Comparison of ENCODE assay signal across 14 cellular contexts in the genomic region with DNA sequence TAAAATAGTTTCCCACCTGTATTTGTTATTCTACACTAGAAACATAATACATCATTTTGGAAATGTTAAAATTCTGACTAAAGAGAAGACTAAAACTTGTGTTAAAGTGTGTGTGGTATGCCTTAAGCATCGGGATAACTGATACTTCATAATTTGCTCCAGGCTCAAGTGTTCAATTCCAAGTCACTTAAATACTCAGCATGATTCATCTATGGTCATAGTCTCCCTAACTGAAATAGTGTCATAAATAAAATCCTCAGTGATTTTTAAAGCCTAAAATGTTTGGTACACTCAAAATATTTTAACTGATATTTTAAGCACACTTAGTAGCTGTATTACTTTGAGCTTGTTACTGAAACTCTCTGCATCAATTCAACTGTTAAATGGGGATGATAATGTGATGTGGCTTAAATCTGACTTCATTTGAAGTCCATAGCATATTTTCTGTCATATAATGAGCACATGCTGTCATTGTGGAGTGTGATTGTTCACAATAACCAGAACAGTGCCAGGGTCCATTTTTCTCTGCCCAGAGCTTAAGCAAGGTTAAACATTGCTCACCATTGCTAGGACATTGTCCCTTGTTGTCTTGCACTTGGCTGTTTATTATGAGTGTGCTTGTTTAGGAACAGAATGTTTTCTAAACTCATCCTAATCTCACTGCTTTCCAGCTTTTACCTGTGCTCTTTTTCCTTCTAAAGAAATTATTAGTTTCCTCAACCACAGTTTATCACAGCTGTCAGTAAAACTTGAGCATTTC.
DNase-seq lines count a peak whose midpoint lies in the region; ATAC-seq and TF ChIP-seq lines count a peak whose summit lies in the region.
"Had no signal": no experiment of that assay in that cellular context is flagged by ENCODE, and none has a peak within 500 bp of the region (broad histone marks: within the 10 kb centered on the region; RNA-seq: fewer than 3 reads in every experiment).

No MANE protein-coding gene starts in this region.

- peaks cover 34% of the 10 kb centered on the region for H3K4me1 Mint-ChIP-seq in stimulated activated naive CD8-positive, alpha-beta T cell treated with anti-CD3 and anti-CD28 coated beads, Interleukin-15, Interleukin-2, amounts not matched to agents 100 ng/mL and 50 ng/mL, for 24 hours (ENCODE audit: low read depth)

- no peaks in the 10 kb centered on the region for H3K9me3 Mint-ChIP-seq in stimulated activated naive CD8-positive, alpha-beta T cell treated with anti-CD3 and anti-CD28 coated beads, Interleukin-15, Interleukin-2, amounts not matched to agents 100 ng/mL and 50 ng/mL, for 24 hours
- H3K9me3 Mint-ChIP-seq: naive B cell had no signal

- no peaks in the 10 kb centered on the region for H3K36me3 ChIP-seq in parathyroid adenoma (ENCODE audit: control insufficient read depth, insufficient read depth, low read length)
- H3K36me3 ChIP-seq in aorta (ENCODE audit: control insufficient read depth in 1 of 2, insufficient read depth in 2 of 2, low read length in 1 of 2): peaks cover 4 to 7% of the 10 kb centered on the region in 2 donors
- H3K36me3 ChIP-seq in MM.1S (replicated peaks; ENCODE audit: insufficient read depth, low read length): no peaks in the 10 kb centered on the region

- no peak for ATAC-seq in stimulated activated naive CD8-positive, alpha-beta T cell treated with anti-CD3 and anti-CD28 coated beads, Interleukin-15, Interleukin-2, amounts not matched to agents 100 U/mL and 50 U/mL, for 24 hours
- ATAC-seq in aorta (ENCODE audit: low FRiP score): no peak
- ATAC-seq in HG03097 (IDR thresholded peaks at IDR 0.05; ENCODE audit: low FRiP score, unreplicated experiment): no peak
- no peak for ATAC-seq in GM19463 (IDR thresholded peaks at IDR 0.05; ENCODE audit: unreplicated experiment)

- H3K27ac ChIP-seq in parathyroid adenoma (peak overlapping the region; percentile 4), aorta (ENCODE audit: low read depth in 1 of 2, low read length in 2 of 2) (peak overlapping the region; percentile 14 to 44), MM.1S (ENCODE audit: low read length) (no peak overlapping the region)
- H3K27ac ChIP-seq: BLaER1, epithelial cell of prostate had no signal

- peaks cover 66% of the 10 kb centered on the region for H3K36me3 Mint-ChIP-seq in stimulated activated naive CD8-positive, alpha-beta T cell treated with anti-CD3 and anti-CD28 coated beads, Interleukin-15, Interleukin-2, amounts not matched to agents 100 ng/mL and 50 ng/mL, for 24 hours (ENCODE audit: low read depth)

- H3F3A ChIP-seq in MM.1S (ENCODE audit: insufficient read depth, low read length): no peaks in the 10 kb centered on the region

- H3K9me3 ChIP-seq in parathyroid adenoma (ENCODE audit: control insufficient read depth, low read length) (no peaks in the 10 kb centered on the region), aorta (ENCODE audit: control insufficient read depth, low read length) (no peaks in the 10 kb centered on the region), MM.1S (replicated peaks; ENCODE audit: insufficient read depth, low read length) (no peaks in the 10 kb centered on the region)
- H3K9me3 ChIP-seq: BLaER1 had no signal

- intact Hi-C loops in aorta (cut with DNase I): loop anchor here (5.0 kb wide), 2 partner anchors 35 to 50 kb away; no protein-coding TSS in a partner anchor

- no peaks in the 10 kb centered on the region for H3K27me3 Mint-ChIP-seq in stimulated activated naive CD8-positive, alpha-beta T cell treated with anti-CD3 and anti-CD28 coated beads, Interleukin-15, Interleukin-2, amounts not matched to agents 100 ng/mL and 50 ng/mL, for 24 hours
- H3K27me3 Mint-ChIP-seq: naive B cell had no signal

- H3K4me3 ChIP-seq in fibroblast of mammary gland (ENCODE audit: control insufficient read depth, low read depth, low read length) (no peak overlapping the region), parathyroid adenoma (ENCODE audit: low read depth, low read length) (no peak overlapping the region), aorta (ENCODE audit: low read length in 2 of 2) (no peak overlapping the region), MM.1S (ENCODE audit: low read length) (no peak overlapping the region)
- H3K4me3 ChIP-seq: BLaER1 had no signal

- H4K20me1 ChIP-seq in MM.1S (ENCODE audit: insufficient read depth, low read length): no peaks in the 10 kb centered on the region
- H4K20me1 ChIP-seq: BLaER1 had no signal

- H3K4me1 ChIP-seq in parathyroid adenoma (peaks cover 3% of the 10 kb centered on the region), aorta (ENCODE audit: control insufficient read depth in 1 of 2, insufficient read depth in 2 of 2, low read length in 2 of 2) (peaks cover 4 to 7% of the 10 kb centered on the region in 2 donors), MM.1S (ENCODE audit: low read length) (peaks cover 9% of the 10 kb centered on the region)

- H3K4me2 ChIP-seq in parathyroid adenoma (ENCODE audit: low read length): no peak overlapping the region
- H3K4me2 ChIP-seq in MM.1S (ENCODE audit: low read depth, low read length): no peak overlapping the region
- H3K4me2 ChIP-seq: BLaER1 had no signal

- no peak overlapping the region for H2AFZ ChIP-seq in parathyroid adenoma
- no peak overlapping the region for H2AFZ ChIP-seq in MM.1S (ENCODE audit: low read length)

- H3K27ac Mint-ChIP-seq in stimulated activated naive CD8-positive, alpha-beta T cell treated with anti-CD3 and anti-CD28 coated beads, Interleukin-15, Interleukin-2, amounts not matched to agents 100 ng/mL and 50 ng/mL, for 24 hours: peak overlapping the region; percentile 75

- 14 to 20% methylated on average over 1 of the region's 1 CpG for WGBS in aorta, 2 donors

- H3K79me2 ChIP-seq in parathyroid adenoma: no peaks in the 10 kb centered on the region
- H3K79me2 ChIP-seq in MM.1S (ENCODE audit: low read length): no peaks in the 10 kb centered on the region

- H3K9me2 ChIP-seq in MM.1S (replicated peaks; ENCODE audit: insufficient read depth, low read length): no peaks in the 10 kb centered on the region

- no peak for DNase-seq in stimulated activated naive CD8-positive, alpha-beta T cell treated with anti-CD3 and anti-CD28 coated beads, Interleukin-15, Interleukin-2, amounts not matched to agents 100 U/mL and 50 U/mL, for 24 hours
- DNase-seq in fibroblast of mammary gland (ENCODE audit: low read depth) (peak; percentile 55), aorta (no peak), MM.1S (no peak)
- DNase-seq: activated T-cell treated with anti-CD3 and anti-CD28 coated beads, Interleukin-2, amount 50 U/mL, for 1 hour; caudate nucleus; naive B cell; NCI-H82 had no signal

- H3K4me3 Mint-ChIP-seq in stimulated activated naive CD8-positive, alpha-beta T cell treated with anti-CD3 and anti-CD28 coated beads, Interleukin-15, Interleukin-2, amounts not matched to agents 100 ng/mL and 50 ng/mL, for 24 hours: no peak overlapping the region
- H3K4me3 Mint-ChIP-seq: naive B cell had no signal

- H3K27me3 ChIP-seq in parathyroid adenoma (ENCODE audit: control insufficient read depth, insufficient read depth, low read length) (no peaks in the 10 kb centered on the region), aorta (ENCODE audit: control insufficient read depth in 1 of 2, insufficient read depth in 2 of 2, low read length in 1 of 2) (no peaks in the 10 kb centered on the region), MM.1S (replicated peaks; ENCODE audit: insufficient read depth, low read length) (no peaks in the 10 kb centered on the region)
- H3K27me3 ChIP-seq: BLaER1 had no signal

- H3K9ac ChIP-seq in parathyroid adenoma (no peak overlapping the region), MM.1S (ENCODE audit: low read length) (no peak overlapping the region)
- H3K9ac ChIP-seq: BLaER1 had no signal

- TF ChIP-seq CTCF in fibroblast of mammary gland (conservative IDR thresholded peaks at IDR 0.05; ENCODE audit: control insufficient read depth, insufficient read depth, low read depth, low read length) (no peak), parathyroid adenoma (IDR thresholded peaks at IDR 0.05) (no peak), MM.1S (IDR thresholded peaks at IDR 0.05; ENCODE audit: low read length) (no peak)
